ENCODE assay signal across 15 cellular contexts in the genomic region with DNA sequence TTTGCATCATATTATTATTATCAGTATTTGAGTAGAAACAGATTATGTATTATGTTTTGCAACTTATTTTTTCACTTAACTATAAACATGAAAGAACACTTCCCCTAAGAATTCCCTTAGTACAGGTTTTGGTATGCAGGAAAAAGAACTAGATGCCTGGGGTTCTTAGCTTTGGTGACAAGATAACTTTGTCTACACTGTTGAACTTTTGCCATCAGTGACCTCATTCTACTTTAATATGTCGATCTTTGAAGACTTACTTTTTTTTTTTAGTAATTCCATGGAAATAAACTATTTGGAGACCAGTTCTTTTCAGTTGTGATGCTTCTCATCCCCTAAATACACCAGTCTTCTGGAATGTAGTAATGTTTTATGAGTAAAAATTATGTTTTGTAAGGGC. TPM values are rescaled to one million over a fixed set of nuclear protein-coding genes. Genes with fewer than 3 reads are reported as not detected.
DNase-seq lines count a peak whose midpoint lies in the region; ATAC-seq and TF ChIP-seq lines count a peak whose summit lies in the region.
"Had no signal": no experiment of that assay in that cellular context is flagged by ENCODE, and none has a peak within 500 bp of the region (broad histone marks: within the 10 kb centered on the region; RNA-seq: fewer than 3 reads in every experiment).

No MANE protein-coding gene starts in this region.

- ATAC-seq in natural killer cell: no peak
- ATAC-seq in GM19351 (IDR thresholded peaks at IDR 0.05; ENCODE audit: unreplicated experiment): no peak
- ATAC-seq in HG03196 (IDR thresholded peaks at IDR 0.05; ENCODE audit: unreplicated experiment): no peak

- intact Hi-C loops in natural killer cell (cut with micrococcal nuclease): no loop called here

- H3K4me3 Mint-ChIP-seq in natural killer cell: no peak overlapping the region

- H3K4me1 Mint-ChIP-seq in natural killer cell: no peaks in the 10 kb centered on the region

- in situ Hi-C loops in SK-MEL-5 (cut with HindIII; ENCODE audit: low pct_unique_long_range_greater_than_20kb, low sequenced_read_pairs): no loop called here

- H3K9me3 Mint-ChIP-seq in natural killer cell: peaks cover 0 to 6% of the 10 kb centered on the region in 2 donors

- no peaks in the 10 kb centered on the region for H3K36me3 Mint-ChIP-seq in natural killer cell

- no peaks in the 10 kb centered on the region for H3K27me3 Mint-ChIP-seq in natural killer cell (ENCODE audit: low read depth in 2 of 2)

- DNase-seq in COLO829 (ENCODE audit: low spot score) (peak; percentile 51), SK-MEL-5 (ENCODE audit: low read depth, low spot score) (peak; percentile 26), fibroblast of peridontal ligament (ENCODE audit: extremely low read depth) (peak; percentile 19), pons (ENCODE audit: low spot score) (peak; percentile 58), natural killer cell (no peak), AG08396 (ENCODE audit: low spot score) (no peak)
- DNase-seq: activated CD4-positive, alpha-beta T cell treated with anti-CD3 and anti-CD28 coated beads, Interleukin-2, amount 50 U/mL, for 1 hour; activated naive CD4-positive, alpha-beta T cell; heart right ventricle; KBM-7; NCI-H1092; NCI-H526 treated with DMSO at 0.1 percent for 48 hours; retina had no signal

- no peak overlapping the region for H3K27ac Mint-ChIP-seq in natural killer cell

- no peak for TF ChIP-seq CTCF in natural killer cell (IDR thresholded peaks at IDR 0.05)

RNA-seq across cellular contexts. Expression of a gene that starts 34.3 kb away (rescaled TPM):
- total RNA-seq in SK-MEL-5 (2014; rRNA removed; shearing (Covaris generic)): 7.3 and 8.8 TPM in 2 replicates
- polyA plus RNA-seq in SK-MEL-5 (2015; cell fraction: cytosol; rRNA removed): 5.2 and 10.4 TPM in 2 replicates
- polyA plus RNA-seq in SK-MEL-5 (2015; cell fraction: nucleus; rRNA removed): 13.4 and 22.4 TPM in 2 replicates
- total RNA-seq in natural killer cell: under 1 TPM; 0.33 to 0.93 (median 0.35) TPM

Comparison
In these comparisons a context has a peak if more than half of its experiments do, and no peak if none do; other contexts are left out.
1. DNase-seq: peak in COLO829 (single experiment), SK-MEL-5 (single experiment), fibroblast of peridontal ligament (single experiment) and pons (single experiment); none in natural killer cell (single experiment) and AG08396 (single experiment).